In the genomic region with DNA sequence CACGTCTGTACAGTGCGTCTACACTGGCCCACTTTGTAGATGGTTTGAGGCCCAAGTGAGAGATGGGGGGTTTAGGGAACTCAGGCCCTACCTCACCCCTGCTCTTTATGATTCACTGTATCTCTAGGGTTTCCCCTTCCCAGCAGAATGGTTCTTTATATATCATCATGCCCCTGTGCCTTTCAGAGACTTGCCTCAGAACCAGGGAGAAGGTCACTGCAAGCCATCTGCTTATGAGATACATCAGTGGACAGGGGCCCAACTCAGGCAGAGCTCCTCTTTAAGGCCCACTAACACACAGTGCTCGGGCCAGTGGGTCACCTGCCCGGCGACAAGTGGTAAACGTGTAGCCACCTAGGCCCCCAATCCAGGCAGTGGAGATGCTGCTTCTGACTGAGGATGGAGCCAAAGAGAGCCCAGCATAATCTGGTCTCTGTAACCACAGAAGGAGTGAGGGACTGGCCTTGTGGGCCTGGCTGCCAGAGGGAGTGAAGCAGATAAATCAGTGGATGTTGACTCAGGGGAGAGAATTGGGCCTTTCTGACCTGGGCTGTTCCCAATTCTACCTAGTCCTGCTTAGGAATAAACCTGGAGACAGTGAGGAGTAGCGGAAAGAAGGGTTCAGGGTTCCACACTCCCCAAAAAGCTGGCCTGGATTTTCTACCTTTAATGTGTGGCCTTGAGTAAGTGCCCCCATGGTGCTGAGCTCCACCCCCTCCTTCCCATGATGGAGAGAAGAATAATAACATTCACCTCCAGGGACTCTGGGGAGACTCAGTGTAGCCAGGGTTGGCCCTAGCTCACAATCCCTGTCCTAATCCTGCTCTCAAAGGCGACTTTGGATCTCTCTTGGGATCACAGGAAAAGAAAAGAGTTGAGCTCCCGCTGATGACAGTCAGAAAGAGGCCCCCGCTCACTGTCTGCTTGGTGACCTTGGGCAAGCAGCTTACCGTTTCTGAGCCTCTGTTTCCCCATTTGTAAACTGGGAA, we compare ENCODE assay signal across 9 cellular contexts. TPM values are rescaled to one million over a fixed set of nuclear protein-coding genes. Genes with fewer than 3 reads are reported as not detected.
DNase-seq lines count a peak whose midpoint lies in the region; ATAC-seq and TF ChIP-seq lines count a peak whose summit lies in the region.
"Had no signal": no experiment of that assay in that cellular context is flagged by ENCODE, and none has a peak within 500 bp of the region (broad histone marks: within the 10 kb centered on the region; RNA-seq: fewer than 3 reads in every experiment).

No MANE protein-coding gene starts in this region.

- peaks cover 9% of the 10 kb centered on the region for H3K9me3 ChIP-seq in neutrophil
- H3K9me3 ChIP-seq in Karpas-422 (ENCODE audit: low read length): no peaks in the 10 kb centered on the region

- H4K20me1 ChIP-seq in Karpas-422 (ENCODE audit: insufficient read depth, low read depth, low read length): peaks cover 3% of the 10 kb centered on the region; the same call in 1 of the 2 replicates

- H3K27me3 ChIP-seq in dorsolateral prefrontal cortex (no peaks in the 10 kb centered on the region), neutrophil (no peaks in the 10 kb centered on the region), Karpas-422 (ENCODE audit: low read length) (no peaks in the 10 kb centered on the region)

- H3K79me2 ChIP-seq in Karpas-422 (ENCODE audit: low read length): peaks cover 4% of the 10 kb centered on the region; the same call in 1 of the 2 replicates

- H3K4me1 ChIP-seq in neutrophil (ENCODE audit: control insufficient read depth in 1 of 2, insufficient read depth in 1 of 2, low read depth in 1 of 2, low read length in 1 of 2): peaks cover 66 to 71% of the 10 kb centered on the region in 2 experiments
- H3K4me1 ChIP-seq in Karpas-422 (ENCODE audit: low read length): peaks cover 30% of the 10 kb centered on the region

- H2AFZ ChIP-seq in Karpas-422 (ENCODE audit: low read length): no peak overlapping the region

- TF ChIP-seq CTCF in AG10803 (conservative IDR thresholded peaks at IDR 0.05; ENCODE audit: low read length): peak; percentile 12; the same call in 1 of the 2 replicates
- TF ChIP-seq CTCF in dorsolateral prefrontal cortex (IDR thresholded peaks at IDR 0.05 in 54 of 56, conservative IDR thresholded peaks at IDR 0.05 in 2 of 56; ENCODE audit: low read depth in 1 of 56, partially characterized antibody in 56 of 56): no peak
- no peak for TF ChIP-seq CTCF in neutrophil (IDR thresholded peaks at IDR 0.05)

- H3K27ac ChIP-seq in dorsolateral prefrontal cortex (peak overlapping the region in 55 of 59 donors; percentile 5 to 100 (median 100)), neutrophil (peak overlapping the region; percentile 100), Karpas-422 (ENCODE audit: low read length) (no peak overlapping the region)

- intact Hi-C loops in dorsolateral prefrontal cortex (cut with DNase I): loop anchor here (2.0 to 10.0 kb wide), 5 partner anchors 55 to 159 kb away; a partner anchor contains a TSS

- H3K4me3 ChIP-seq in AG10803 (ENCODE audit: low read length) (no peak overlapping the region), dorsolateral prefrontal cortex (no peak overlapping the region), neutrophil (ENCODE audit: low read depth in 1 of 2, low read length in 1 of 2) (peak overlapping the region; percentile 43 to 99), Karpas-422 (ENCODE audit: low read length) (no peak overlapping the region)

- ATAC-seq in GM18907 (IDR thresholded peaks at IDR 0.05; ENCODE audit: unreplicated experiment): no peak
- no peak for ATAC-seq in GM21529 (IDR thresholded peaks at IDR 0.05; ENCODE audit: unreplicated experiment)

- no peak overlapping the region for H3K4me2 ChIP-seq in Karpas-422 (ENCODE audit: low read depth, low read length, poor library complexity, severe bottlenecking)

- H3K9ac ChIP-seq in Karpas-422 (ENCODE audit: low read length): no peak overlapping the region

- no peaks in the 10 kb centered on the region for H3K9me2 ChIP-seq in Karpas-422 (replicated peaks; ENCODE audit: insufficient read depth, low read length)

- peak; percentile 55 for DNase-seq in AG10803 (ENCODE audit: low read depth)
- peak; percentile 47 for DNase-seq in OCI-M1 (lab: John Stamatoyannopoulos, UW)
- DNase-seq in dorsolateral prefrontal cortex: no peak
- DNase-seq in NOMO-1 treated with DMSO at 0.1 percent for 48 hours (lab: John Stamatoyannopoulos, UW; ENCODE audit: unreplicated experiment): no peak
- DNase-seq in Karpas-422: no peak
- DNase-seq: islet precursor cell had no signal

- H3K36me3 ChIP-seq in neutrophil (peaks cover 20% of the 10 kb centered on the region), Karpas-422 (ENCODE audit: insufficient read depth, low read length) (no peaks in the 10 kb centered on the region)

RNA-seq across cellular contexts. Expression of a gene that starts 2.8 kb away (rescaled TPM):
- total RNA-seq in dorsolateral prefrontal cortex: 100 to 1,000 TPM in 26 of 120 experiments, 10 to 100 TPM in 94; 25.5 to 228 (median 63.6) TPM
- 9.0 and 10.5 TPM in 2 replicates for total RNA-seq in Karpas-422 (2014; rRNA removed; shearing (Covaris generic); ENCODE audit: low replicate concordance)

Comparison
In these comparisons a context has a peak if more than half of its experiments do, and no peak if none do; other contexts are left out.
1. DNase-seq: peak in AG10803 (single experiment) and OCI-M1 (single experiment); none in dorsolateral prefrontal cortex (0 of 10), NOMO-1 treated with DMSO at 0.1 percent for 48 hours (single experiment) and Karpas-422 (single experiment).
2. H3K4me3 ChIP-seq: peak in neutrophil (2 of 2); none in AG10803 (single experiment), dorsolateral prefrontal cortex (0 of 59) and Karpas-422 (single experiment).